ENCODE assay signal across 8 cellular contexts in genomic region chr1:1306070-1306660, GRCh38. TPM values are rescaled to one million over a fixed set of nuclear protein-coding genes. Genes with fewer than 3 reads are reported as not detected.
DNase-seq lines count a peak whose midpoint lies in the region; ATAC-seq and TF ChIP-seq lines count a peak whose summit lies in the region.

No MANE protein-coding gene starts in this region.

- DNase-seq in GM13977 (ENCODE audit: low spot score): no peak
- DNase-seq in activated CD4-positive, alpha-beta memory T cell treated with anti-CD3 and anti-CD28 coated beads, Interleukin-2, amount 10 ng/mL, durations not matched to agents 7 days and 5 days: no peak
- no peak for DNase-seq in stimulated activated CD4-positive, alpha-beta T cell treated with anti-CD3 and anti-CD28 coated beads, Interleukin-4, amount 100 ng/mL, for 1 hour

- no peak overlapping the region for H2AFZ ChIP-seq in ACC112 (ENCODE audit: low read length, unreplicated experiment)

- peak overlapping the region; percentile 86 for H3K27ac Mint-ChIP-seq in activated CD4-positive, alpha-beta memory T cell treated with anti-CD3 and anti-CD28 coated beads, Interleukin-2, amount 10 ng/mL, durations not matched to agents 7 days and 5 days

- H3K36me3 Mint-ChIP-seq in activated CD4-positive, alpha-beta memory T cell treated with anti-CD3 and anti-CD28 coated beads, Interleukin-2, amount 10 ng/mL, durations not matched to agents 7 days and 5 days (ENCODE audit: low read depth): peaks cover 6% of the 10 kb centered on the region

- H3K27me3 ChIP-seq in ACC112 (ENCODE audit: insufficient read depth, low read length) (no peaks in the 10 kb centered on the region), iPS-18a (ENCODE audit: control insufficient read depth, insufficient read depth, low read length) (peaks cover 6% of the 10 kb centered on the region), thymus (ENCODE audit: control insufficient read depth, insufficient read depth) (no peaks in the 10 kb centered on the region)

- H3K4me1 ChIP-seq in ACC112 (ENCODE audit: control insufficient read depth, insufficient read depth, low read length, unreplicated experiment) (peaks cover 37% of the 10 kb centered on the region), iPS-18a (ENCODE audit: control insufficient read depth, low read depth, low read length) (peaks cover 23% of the 10 kb centered on the region), thymus (ENCODE audit: control insufficient read depth, insufficient read depth, low read length) (peaks cover 27% of the 10 kb centered on the region)

- H3K9me3 ChIP-seq in iPS-18a (ENCODE audit: control insufficient read depth, low read depth, low read length): no peaks in the 10 kb centered on the region
- no peaks in the 10 kb centered on the region for H3K9me3 ChIP-seq in thymus (ENCODE audit: control insufficient read depth)

- H3K27ac ChIP-seq in ACC112 (ENCODE audit: low read depth, low read length) (peak overlapping the region; percentile 57), iPS-18a (ENCODE audit: low read length) (no peak overlapping the region), thymus (ENCODE audit: low read depth) (peak overlapping the region; percentile 9)

- H3K9ac ChIP-seq in iPS-18a (ENCODE audit: low read length): no peak overlapping the region

- TF ChIP-seq CTCF in GM13977 (IDR thresholded peaks at IDR 0.05; ENCODE audit: extremely low read depth, insufficient read depth, missing control alignments): peak; percentile 48

- no peaks in the 10 kb centered on the region for H3K36me3 ChIP-seq in ACC112 (ENCODE audit: insufficient read depth, low read length)
- H3K36me3 ChIP-seq in iPS-18a (ENCODE audit: control insufficient read depth, low read depth, low read length): peaks cover 3% of the 10 kb centered on the region
- H3K36me3 ChIP-seq in thymus (ENCODE audit: control insufficient read depth, insufficient read depth): peaks cover 11% of the 10 kb centered on the region

- H3K4me1 Mint-ChIP-seq in activated CD4-positive, alpha-beta memory T cell treated with anti-CD3 and anti-CD28 coated beads, Interleukin-2, amount 10 ng/mL, durations not matched to agents 7 days and 5 days: peaks cover 30% of the 10 kb centered on the region

- in situ Hi-C loops in GM13977 (cut with MboI; ENCODE audit: low pct_unique_long_range_greater_than_20kb, low sequenced_read_pairs, unreplicated experiment): no loop called here

- ATAC-seq in GM19467 (IDR thresholded peaks at IDR 0.05; ENCODE audit: unreplicated experiment): no peak
- no peak for ATAC-seq in HG02938 (IDR thresholded peaks at IDR 0.05; ENCODE audit: unreplicated experiment)

- H3K9me3 Mint-ChIP-seq in activated CD4-positive, alpha-beta memory T cell treated with anti-CD3 and anti-CD28 coated beads, Interleukin-2, amount 10 ng/mL, durations not matched to agents 7 days and 5 days: no peaks in the 10 kb centered on the region

- H3K79me2 ChIP-seq in ACC112 (ENCODE audit: control insufficient read depth, insufficient read depth, low read length, unreplicated experiment): peaks cover 40% of the 10 kb centered on the region

- H3K4me3 ChIP-seq in ACC112 (ENCODE audit: low read depth, low read length) (peak overlapping the region; percentile 99), iPS-18a (ENCODE audit: low read length) (peak overlapping the region; percentile 61), thymus (ENCODE audit: low read length) (peak overlapping the region; percentile 44)

- H3K4me3 Mint-ChIP-seq in activated CD4-positive, alpha-beta memory T cell treated with anti-CD3 and anti-CD28 coated beads, Interleukin-2, amount 10 ng/mL, durations not matched to agents 7 days and 5 days: peak overlapping the region; percentile 79

- WGBS in thymus: 46% methylated on average over 11 of the region's 11 CpGs

- CTCF ChIA-PET in activated CD4-positive, alpha-beta memory T cell treated with anti-CD3 and anti-CD28 coated beads, Interleukin-2, amount 10 ng/mL, durations not matched to agents 7 days and 5 days (lab: Charles Lee): interaction anchor here (2.0 kb wide), 1 partner anchor 15 kb away, joined by 10 read pairs; no protein-coding TSS in a partner anchor

- POLR2A ChIA-PET in activated CD4-positive, alpha-beta memory T cell treated with anti-CD3 and anti-CD28 coated beads, Interleukin-2, amount 10 ng/mL, durations not matched to agents 7 days and 5 days (lab: Charles Lee): interaction anchor here (1.0 to 1.2 kb wide), 2 partner anchors 32 to 66 kb away, joined by 3 to 6 read pairs; partner anchors contain the start of gene UBE2J2

- H3K27me3 Mint-ChIP-seq in activated CD4-positive, alpha-beta memory T cell treated with anti-CD3 and anti-CD28 coated beads, Interleukin-2, amount 10 ng/mL, durations not matched to agents 7 days and 5 days: no peaks in the 10 kb centered on the region

RNA-seq across cellular contexts. Expression of gene ACAP3, which starts 1.6 kb away (rescaled TPM):
- total RNA-seq in activated CD4-positive, alpha-beta memory T cell treated with anti-CD3 and anti-CD28 coated beads, Interleukin-2, amount 10 ng/mL, durations not matched to agents 7 days and 5 days: 10 to 100 TPM; 64.4 to 72.3 TPM
- polyA plus RNA-seq in thymus: 58.8 TPM

RNA-seq across cellular contexts. Expression of gene PUSL1, which starts 2.2 kb away (rescaled TPM):
- total RNA-seq in activated CD4-positive, alpha-beta memory T cell treated with anti-CD3 and anti-CD28 coated beads, Interleukin-2, amount 10 ng/mL, durations not matched to agents 7 days and 5 days: 10 to 100 TPM; 17.9 to 20.0 TPM
- polyA plus RNA-seq in thymus: 10.0 TPM

RNA-seq across cellular contexts. Expression of gene INTS11, which starts 18.3 kb away (rescaled TPM):
- 100 to 1,000 TPM; 109 to 111 TPM for total RNA-seq in activated CD4-positive, alpha-beta memory T cell treated with anti-CD3 and anti-CD28 coated beads, Interleukin-2, amount 10 ng/mL, durations not matched to agents 7 days and 5 days
- polyA plus RNA-seq in thymus: 216 TPM

RNA-seq across cellular contexts. Expression of gene CPTP, which starts 18.4 kb away (rescaled TPM):
- 10 to 100 TPM; 19.8 to 21.9 TPM for total RNA-seq in activated CD4-positive, alpha-beta memory T cell treated with anti-CD3 and anti-CD28 coated beads, Interleukin-2, amount 10 ng/mL, durations not matched to agents 7 days and 5 days
- polyA plus RNA-seq in thymus: 10.3 TPM

RNA-seq across cellular contexts. Expression of gene TAS1R3, which starts 24.9 kb away (rescaled TPM):
- under 1 TPM; 0.75 to 0.78 TPM for total RNA-seq in activated CD4-positive, alpha-beta memory T cell treated with anti-CD3 and anti-CD28 coated beads, Interleukin-2, amount 10 ng/mL, durations not matched to agents 7 days and 5 days
- polyA plus RNA-seq in thymus: 0.37 TPM

Comparison
In these comparisons a context has a peak if more than half of its experiments do, and no peak if none do; other contexts are left out.
1. H3K4me3 ChIP-seq: peak in every context shown above with its lines; median percentile 99 in ACC112; 61 in iPS-18a; 44 in thymus.